Comparison of ENCODE assay signal across 32 cellular contexts in genomic region chr3:23100106-23100505, GRCh38.
"Had no signal": no experiment of that assay in that cellular context is flagged by ENCODE, and none has a peak within 500 bp of the region (broad histone marks: within the 10 kb centered on the region; RNA-seq: fewer than 3 reads in every experiment).

No MANE protein-coding gene starts in this region.

- H3K4me3 Mint-ChIP-seq: activated CD4-positive, alpha-beta memory T cell treated with anti-CD3 and anti-CD28 coated beads for 36 hours; activated CD4-positive, alpha-beta T cell treated with anti-CD3 and anti-CD28 coated beads for 36 hours; activated CD4-positive, alpha-beta T cell treated with anti-CD3 and anti-CD28 coated beads, Interleukin-2, amount 10 ng/mL, durations not matched to agents 24 days and 14 days; activated naive CD8-positive, alpha-beta T cell; activated T-cell treated with anti-CD3 and anti-CD28 coated beads, Interleukin-2, amount 50 U/mL, for 24 hours; activated T-cell treated with anti-CD3 and anti-CD28 coated beads, Interleukin-2, amount 50 U/mL, for 72 hours; central memory CD8-positive, alpha-beta T cell; dendritic cell treated with granulocyte-macrophage colony-stimulating factor and Interleukin-4, amounts not matched to agents 40 ng/mL and 50 ng/mL, for 4 days; effector memory CD8-positive, alpha-beta T cell; T-helper 1 cell treated with Interleukin-12 subunit alpha and Interleukin-12 subunit beta and Interleukin-4 antibody, amounts not matched to agents 30 μg/mL and 1 μg/mL, for 36 hours; T-helper 2 cell treated with Interferon-gamma antibody and Interleukin-4, amounts not matched to agents 5 μg/mL and 100 μg/mL, for 36 hours had no signal

- H3K27me3 ChIP-seq: brain microvascular endothelial cell, esophagus squamous epithelium, gastroesophageal sphincter, heart right ventricle had no signal

- DNase-seq: activated CD4-positive, alpha-beta memory T cell treated with anti-CD3 and anti-CD28 coated beads for 36 hours; activated CD4-positive, alpha-beta T cell treated with anti-CD3 and anti-CD28 coated beads for 36 hours; activated CD4-positive, alpha-beta T cell treated with anti-CD3 and anti-CD28 coated beads, Interleukin-2, amount 10 ng/mL, durations not matched to agents 24 days and 14 days; activated CD4-positive, CD25-positive, alpha-beta regulatory T cell; activated CD4-positive, CD25-positive, alpha-beta regulatory T cell treated with anti-CD3 and anti-CD28 coated beads, Interleukin-2, amount 50 U/mL, for 72 hours; activated CD8-positive, alpha-beta memory T cell treated with anti-CD3 and anti-CD28 coated beads, Interleukin-2, amount 50 U/mL, for 48 hours; activated effector memory CD4-positive, alpha-beta T cell treated with Interleukin-2 at 50 U/mL for 16 hours; activated gamma-delta T cell treated with Interleukin-2 at 50 U/mL for 16 hours; activated naive CD4-positive, alpha-beta T cell treated with anti-CD3 and anti-CD28 coated beads, Interleukin-2, amount 50 U/mL, for 16 hours; activated naive CD4-positive, alpha-beta T cell treated with Interleukin-2 at 50 U/mL for 16 hours; activated T-cell treated with anti-CD3 and anti-CD28 coated beads for 4 hours; activated T-cell treated with anti-CD3 and anti-CD28 coated beads, Interleukin-2, amount 50 U/mL, for 24 hours; activated T-cell treated with anti-CD3 and anti-CD28 coated beads, Interleukin-2, amount 50 U/mL, for 72 hours; amniotic stem cell; anterior cingulate cortex; brain microvascular endothelial cell; effector CD4-positive, alpha-beta T cell; effector memory CD8-positive, alpha-beta T cell; esophagus squamous epithelium; foreskin melanocyte; heart right ventricle; T1000 had no signal

- H3K36me3 ChIP-seq: brain microvascular endothelial cell, esophagus squamous epithelium, gastroesophageal sphincter, heart right ventricle had no signal

- H3K36me3 Mint-ChIP-seq: activated CD4-positive, alpha-beta memory T cell treated with anti-CD3 and anti-CD28 coated beads for 36 hours; activated naive CD8-positive, alpha-beta T cell had no signal

- H3K9me3 Mint-ChIP-seq: activated CD4-positive, alpha-beta memory T cell treated with anti-CD3 and anti-CD28 coated beads for 36 hours; activated CD4-positive, alpha-beta T cell treated with anti-CD3 and anti-CD28 coated beads, Interleukin-2, amount 10 ng/mL, durations not matched to agents 24 days and 14 days; activated T-cell treated with anti-CD3 and anti-CD28 coated beads, Interleukin-2, amount 50 U/mL, for 24 hours; activated T-cell treated with anti-CD3 and anti-CD28 coated beads, Interleukin-2, amount 50 U/mL, for 72 hours; T-helper 1 cell treated with Interleukin-12 subunit alpha and Interleukin-12 subunit beta and Interleukin-4 antibody, amounts not matched to agents 30 μg/mL and 1 μg/mL, for 36 hours; T-helper 2 cell treated with Interferon-gamma antibody and Interleukin-4, amounts not matched to agents 5 μg/mL and 100 μg/mL, for 36 hours had no signal

- H3K27me3 Mint-ChIP-seq: activated CD4-positive, alpha-beta memory T cell treated with anti-CD3 and anti-CD28 coated beads for 36 hours; activated CD4-positive, alpha-beta T cell treated with anti-CD3 and anti-CD28 coated beads for 36 hours; activated CD4-positive, alpha-beta T cell treated with anti-CD3 and anti-CD28 coated beads, Interleukin-2, amount 10 ng/mL, durations not matched to agents 24 days and 14 days; activated T-cell treated with anti-CD3 and anti-CD28 coated beads, Interleukin-2, amount 50 U/mL, for 24 hours; central memory CD8-positive, alpha-beta T cell; dendritic cell treated with granulocyte-macrophage colony-stimulating factor and Interleukin-4, amounts not matched to agents 40 ng/mL and 50 ng/mL, for 4 days; effector memory CD8-positive, alpha-beta T cell had no signal

- H3K9me3 ChIP-seq: esophagus squamous epithelium, gastroesophageal sphincter, heart right ventricle had no signal

- H3K27ac Mint-ChIP-seq: activated CD4-positive, alpha-beta memory T cell treated with anti-CD3 and anti-CD28 coated beads for 36 hours; activated CD4-positive, alpha-beta T cell treated with anti-CD3 and anti-CD28 coated beads for 36 hours; activated CD4-positive, alpha-beta T cell treated with anti-CD3 and anti-CD28 coated beads, Interleukin-2, amount 10 ng/mL, durations not matched to agents 24 days and 14 days; activated naive CD8-positive, alpha-beta T cell; activated T-cell treated with anti-CD3 and anti-CD28 coated beads, Interleukin-2, amount 50 U/mL, for 24 hours; activated T-cell treated with anti-CD3 and anti-CD28 coated beads, Interleukin-2, amount 50 U/mL, for 72 hours; dendritic cell treated with granulocyte-macrophage colony-stimulating factor and Interleukin-4, amounts not matched to agents 40 ng/mL and 50 ng/mL, for 4 days; effector memory CD8-positive, alpha-beta T cell; T-helper 1 cell treated with Interleukin-12 subunit alpha and Interleukin-12 subunit beta and Interleukin-4 antibody, amounts not matched to agents 30 μg/mL and 1 μg/mL, for 36 hours; T-helper 2 cell treated with Interferon-gamma antibody and Interleukin-4, amounts not matched to agents 5 μg/mL and 100 μg/mL, for 36 hours had no signal

- H3K27ac ChIP-seq: brain microvascular endothelial cell, coronary artery, epithelial cell of prostate, esophagus squamous epithelium, gastroesophageal sphincter, heart right ventricle had no signal

- FAIRE-seq: astrocyte, bronchial epithelial cell had no signal

- H3K4me1 Mint-ChIP-seq: activated CD4-positive, alpha-beta T cell treated with anti-CD3 and anti-CD28 coated beads for 36 hours; activated CD4-positive, alpha-beta T cell treated with anti-CD3 and anti-CD28 coated beads, Interleukin-2, amount 10 ng/mL, durations not matched to agents 24 days and 14 days; central memory CD8-positive, alpha-beta T cell had no signal

- ATAC-seq: activated CD4-positive, alpha-beta T cell treated with anti-CD3 and anti-CD28 coated beads for 36 hours; activated T-cell treated with anti-CD3 and anti-CD28 coated beads, Interleukin-2, amount 50 U/mL, for 72 hours; effector memory CD8-positive, alpha-beta T cell; gastroesophageal sphincter; heart right ventricle had no signal

- H3K4me3 ChIP-seq: coronary artery, esophagus squamous epithelium, gastroesophageal sphincter, heart right ventricle had no signal

- H3K4me1 ChIP-seq: gastroesophageal sphincter had no signal
